In the genomic region with DNA sequence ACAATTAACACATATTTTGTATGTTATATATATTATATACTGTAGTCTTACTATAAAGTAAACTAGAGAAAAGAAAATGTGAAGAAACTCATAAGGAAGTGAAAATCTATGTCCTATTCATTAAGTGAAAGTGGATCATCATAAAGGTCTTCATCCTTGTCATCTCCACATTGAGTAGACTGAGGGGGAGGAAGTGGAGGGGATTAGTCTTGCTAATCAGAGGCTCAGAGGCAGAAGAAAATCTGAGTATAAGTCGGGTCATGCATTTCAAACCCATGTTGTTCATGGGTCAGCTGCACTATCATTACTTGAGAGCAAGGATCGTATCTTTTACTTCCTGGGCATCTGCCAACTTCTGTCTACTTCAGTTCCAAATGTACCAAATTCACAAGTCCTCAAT, we compare ENCODE assay signal across 30 cellular contexts.
"Had no signal": no experiment of that assay in that cellular context is flagged by ENCODE, and none has a peak within 500 bp of the region (broad histone marks: within the 10 kb centered on the region; RNA-seq: fewer than 3 reads in every experiment).

No MANE protein-coding gene starts in this region.

- H3K9me3 ChIP-seq: left lung, lower lobe of right lung, psoas muscle, suprapubic skin, tibial nerve had no signal

- H3K27ac Mint-ChIP-seq: activated CD4-positive, alpha-beta T cell treated with anti-CD3 and anti-CD28 coated beads for 36 hours; activated CD8-positive, alpha-beta memory T cell treated with anti-CD3 and anti-CD28 coated beads, Interleukin-2, amount 10 ng/mL, durations not matched to agents 7 days and 5 days; activated CD8-positive, alpha-beta T cell treated with anti-CD3 and anti-CD28 coated beads, Interleukin-2, amount 10 ng/mL, durations not matched to agents 7 days and 5 days; activated naive CD8-positive, alpha-beta T cell; T-cell; T-helper 2 cell treated with Interferon-gamma antibody and Interleukin-4, amounts not matched to agents 5 μg/mL and 100 μg/mL, for 36 hours had no signal

- H3K79me2 ChIP-seq: parathyroid adenoma had no signal

- H2AFZ ChIP-seq: parathyroid adenoma had no signal

- H3K27me3 ChIP-seq: dorsolateral prefrontal cortex, left lung, suprapubic skin, tibial nerve had no signal

- H3K9ac ChIP-seq: parathyroid adenoma had no signal

- H3K27ac ChIP-seq: coronary artery, dorsolateral prefrontal cortex, left lung, lower lobe of right lung, parathyroid adenoma, psoas muscle, suprapubic skin, tibial nerve had no signal

- H3K4me1 Mint-ChIP-seq: activated CD4-positive, alpha-beta T cell treated with anti-CD3 and anti-CD28 coated beads for 36 hours; T-cell had no signal

- DNase-seq: activated CD4-positive, alpha-beta T cell treated with anti-CD3 and anti-CD28 coated beads for 36 hours; activated CD4-positive, CD25-positive, alpha-beta regulatory T cell; activated CD8-positive, alpha-beta memory T cell treated with anti-CD3 and anti-CD28 coated beads, Interleukin-2, amount 10 ng/mL, durations not matched to agents 7 days and 5 days; activated CD8-positive, alpha-beta T cell treated with anti-CD3 and anti-CD28 coated beads, Interleukin-2, amount 10 ng/mL, durations not matched to agents 7 days and 5 days; activated naive CD4-positive, alpha-beta T cell; activated T-cell treated with anti-CD3 and anti-CD28 coated beads, Interleukin-2, amount 50 U/mL, for 48 hours; anterior cingulate cortex; cerebellar nuclear complex; dorsolateral prefrontal cortex; effector memory CD4-positive, alpha-beta T cell; erythroblast; head of caudate nucleus; kidney glomerular epithelial cell; left lung; lower lobe of right lung; mesenchymal stem cell; naive thymus-derived CD8-positive, alpha-beta T cell; nucleus accumbens; psoas muscle; stimulated activated CD4-positive, alpha-beta T cell treated with anti-CD3 and anti-CD28 coated beads, Interleukin-1b, Interleukin-23, amount 100 ng/mL, for 48 hours; stimulated activated naive CD4-positive, alpha-beta T cell; T-cell had no signal

- H3K4me3 ChIP-seq: coronary artery, dorsolateral prefrontal cortex, left lung, lower lobe of right lung, psoas muscle, smooth muscle cell, suprapubic skin, tibial nerve had no signal

- H3K4me3 Mint-ChIP-seq: activated CD4-positive, alpha-beta T cell treated with anti-CD3 and anti-CD28 coated beads for 36 hours; activated CD8-positive, alpha-beta memory T cell treated with anti-CD3 and anti-CD28 coated beads, Interleukin-2, amount 10 ng/mL, durations not matched to agents 7 days and 5 days; activated CD8-positive, alpha-beta T cell treated with anti-CD3 and anti-CD28 coated beads, Interleukin-2, amount 10 ng/mL, durations not matched to agents 7 days and 5 days; activated naive CD8-positive, alpha-beta T cell; naive thymus-derived CD8-positive, alpha-beta T cell; neural crest cell; T-cell; T-helper 2 cell treated with Interferon-gamma antibody and Interleukin-4, amounts not matched to agents 5 μg/mL and 100 μg/mL, for 36 hours had no signal

- H3K27me3 Mint-ChIP-seq: activated CD4-positive, alpha-beta T cell treated with anti-CD3 and anti-CD28 coated beads for 36 hours; activated CD8-positive, alpha-beta memory T cell treated with anti-CD3 and anti-CD28 coated beads, Interleukin-2, amount 10 ng/mL, durations not matched to agents 7 days and 5 days; activated naive CD8-positive, alpha-beta T cell; naive thymus-derived CD8-positive, alpha-beta T cell; T-cell had no signal

- H3K9me3 Mint-ChIP-seq: naive thymus-derived CD8-positive, alpha-beta T cell; neural crest cell; T-cell; T-helper 2 cell treated with Interferon-gamma antibody and Interleukin-4, amounts not matched to agents 5 μg/mL and 100 μg/mL, for 36 hours had no signal

- H3K4me1 ChIP-seq: left lung, lower lobe of right lung, psoas muscle, suprapubic skin, tibial nerve had no signal

- H3K4me2 ChIP-seq: smooth muscle cell had no signal
